20 cellular contexts compared by ENCODE assay signal in the genomic region with DNA sequence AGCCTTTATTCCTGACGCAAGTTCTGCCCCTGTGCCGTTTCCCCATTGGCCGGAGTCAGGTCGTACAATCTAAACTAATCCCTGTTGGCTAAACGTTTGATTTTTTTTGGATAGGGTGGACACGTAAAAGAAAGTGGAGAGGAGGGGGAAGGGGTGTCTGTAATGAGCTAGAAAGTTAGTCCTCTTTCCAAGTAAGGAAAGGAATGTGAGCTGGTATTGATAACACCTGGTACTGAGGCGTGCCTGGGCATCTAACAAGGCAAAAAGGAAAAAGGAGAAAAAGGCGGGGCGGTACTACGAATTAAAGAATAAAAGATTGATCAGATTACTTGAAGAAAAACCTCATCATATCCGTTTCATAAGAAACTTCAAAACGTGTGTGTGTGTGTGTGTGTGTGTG.
DNase-seq lines count a peak whose midpoint lies in the region; ATAC-seq, FAIRE-seq and TF ChIP-seq lines count a peak whose summit lies in the region.
"Had no signal": no experiment of that assay in that cellular context is flagged by ENCODE, and none has a peak within 500 bp of the region (broad histone marks: within the 10 kb centered on the region; RNA-seq: fewer than 3 reads in every experiment).

No MANE protein-coding gene starts in this region.

- POLR2A ChIA-PET in H1 (lab: Charles Lee; ENCODE audit: partially characterized antibody): interaction anchor here (0.7 to 1.2 kb wide), 2 partner anchors 75 to 602 kb away, joined by 3 read pairs; no protein-coding TSS in a partner anchor

- TF ChIP-seq CTCF in RWPE2 (IDR thresholded peaks at IDR 0.05; ENCODE audit: poor library complexity, severe bottlenecking) (no peak), H1 (IDR thresholded peaks at IDR 0.05; ENCODE audit: control extremely low read depth in 1 of 3, insufficient read depth in 1 of 3, low read depth in 1 of 3, low read length in 3 of 3) (no peak), foreskin keratinocyte (conservative IDR thresholded peaks at IDR 0.05) (no peak), neural crest cell (conservative IDR thresholded peaks at IDR 0.05) (no peak)

- H3K4me1 ChIP-seq in RWPE2 (ENCODE audit: insufficient read depth, poor library complexity, severe bottlenecking) (peaks cover 8% of the 10 kb centered on the region), H1 (replicated peaks in 1 of 4; ENCODE audit: control insufficient read depth in 3 of 4, insufficient read depth in 4 of 4, low read length in 3 of 4) (no peaks in the 10 kb centered on the region), foreskin keratinocyte (peaks cover 6% of the 10 kb centered on the region)

- no peak overlapping the region for H2BK120ac ChIP-seq in H1 (replicated peaks; ENCODE audit: low read depth, low read length)

- peak; percentile 57 for ATAC-seq in RWPE2 (ENCODE audit: low read depth)
- peak; percentile 23 for ATAC-seq in foreskin keratinocyte
- no peak for ATAC-seq in HG02623 (IDR thresholded peaks at IDR 0.05; ENCODE audit: unreplicated experiment)

- no peak overlapping the region for H3K14ac ChIP-seq in H1 (ENCODE audit: insufficient read length)

- H3K9ac ChIP-seq in H1 (replicated peaks in 1 of 4; ENCODE audit: extremely low read depth in 1 of 4, low read depth in 3 of 4, low read length in 3 of 4): no peak overlapping the region
- H3K9ac ChIP-seq: GM23248 had no signal

- 79% methylated on average over 12 of the region's 12 CpGs; no CpG with 5 or more reads in 1 of the 2 experiments for WGBS in H1 (ENCODE audit: extremely low coverage in 1 of 2, insufficient coverage in 1 of 2, insufficient read length in 1 of 2, insufficient replicate concordance in 2 of 2, low coverage in 1 of 2, low lambda C conversion rate in 2 of 2, missing lambda C conversion rate in 1 of 2), 2 experiments

- H3K27ac Mint-ChIP-seq in neural crest cell (ENCODE audit: unreplicated experiment): peak overlapping the region; percentile 3
- H3K27ac Mint-ChIP-seq: CD4-positive, alpha-beta memory T cell had no signal

- no peaks in the 10 kb centered on the region for H3K79me2 ChIP-seq in H1 (ENCODE audit: control insufficient read depth in 1 of 2, insufficient read depth in 2 of 2, low read length in 2 of 2)

- H4K20me1 ChIP-seq in H1 (replicated peaks in 1 of 2; ENCODE audit: control insufficient read depth in 1 of 2, insufficient read depth in 2 of 2, low read length in 2 of 2): no peaks in the 10 kb centered on the region

- no peak overlapping the region for H4K5ac ChIP-seq in H1 (ENCODE audit: insufficient read length, low read depth, low read length)

- TF ChIP-seq RAD21 in H1 (IDR thresholded peaks at IDR 0.05 in 1 of 2, conservative IDR thresholded peaks at IDR 0.05 in 1 of 2; ENCODE audit: low read depth in 2 of 2, low read length in 2 of 2): no peak

- no peaks in the 10 kb centered on the region for H3K36me3 ChIP-seq in RWPE2 (ENCODE audit: low read depth)
- no peaks in the 10 kb centered on the region for H3K36me3 ChIP-seq in H1 (ENCODE audit: control insufficient read depth in 2 of 4, insufficient read depth in 4 of 4, low read length in 3 of 4)

- H2AK5ac ChIP-seq in H1 (ENCODE audit: low read depth, low read length): no peak overlapping the region

- H3K27me3 ChIP-seq in RWPE2 (ENCODE audit: insufficient read depth, poor library complexity, severe bottlenecking): no peaks in the 10 kb centered on the region
- no peaks in the 10 kb centered on the region for H3K27me3 ChIP-seq in H1 (replicated peaks in 1 of 4; ENCODE audit: control insufficient read depth in 3 of 4, extremely low read depth in 1 of 4, insufficient read depth in 3 of 4, low read length in 3 of 4)
- no peaks in the 10 kb centered on the region for H3K27me3 ChIP-seq in foreskin keratinocyte

- no peak overlapping the region for H3K4me3 ChIP-seq in RWPE2 (ENCODE audit: severe bottlenecking)
- H3K4me3 ChIP-seq in H1 (ENCODE audit: extremely low read depth in 1 of 4, insufficient read depth in 2 of 4, low read depth in 3 of 4, low read length in 4 of 4): no peak overlapping the region
- H3K4me3 ChIP-seq: GM23248 had no signal

- H2BK12ac ChIP-seq in H1 (ENCODE audit: low read depth, low read length): peak overlapping the region; percentile 7; the same call in 1 of the 2 replicates

- no peak for FAIRE-seq in H1 (lab: Jason Lieb, UNC)
- FAIRE-seq: GM12891, GM18507, GM19239 had no signal

- H3K56ac ChIP-seq in H1 (replicated peaks; ENCODE audit: insufficient read length, low read depth, low read length): no peak overlapping the region

- H3K27me3 Mint-ChIP-seq in neural crest cell (ENCODE audit: low read depth): no peaks in the 10 kb centered on the region
- H3K27me3 Mint-ChIP-seq: CD4-positive, alpha-beta memory T cell had no signal

- H2BK15ac ChIP-seq in H1 (ENCODE audit: low read length): no peak overlapping the region

- no peak overlapping the region for H2BK5ac ChIP-seq in H1 (ENCODE audit: low read depth, low read length)

- H3K79me1 ChIP-seq in H1 (ENCODE audit: low read depth, low read length): no peaks in the 10 kb centered on the region

- DNase-seq in RWPE2 (ENCODE audit: low spot score) (peak; percentile 44), H1 (ENCODE audit: low read depth in 1 of 2, low spot score in 2 of 2) (no peak), foreskin keratinocyte (peak; percentile 66 to 88), neural crest cell (ENCODE audit: low read depth, low spot score) (no peak), NCI-H1930 (lab: John Stamatoyannopoulos, UW) (no peak), epidermal melanocyte (ENCODE audit: insufficient read length, low spot score) (no peak)
- DNase-seq: C1 segment of cervical spinal cord; Calu3; CD4-positive, alpha-beta memory T cell; COR-L47; DMS53; DMS79 treated with DMSO at 0.1 percent for 48 hours; GF-D8; GM23248; H7; HCEC 1CT had no signal

- no peak overlapping the region for H2AFZ ChIP-seq in H1 (ENCODE audit: low read length)
- H2AFZ ChIP-seq: GM23248 had no signal

- TF ChIP-seq EP300 in H1 (IDR thresholded peaks at IDR 0.05; ENCODE audit: borderline replicate concordance in 1 of 2, low read depth in 2 of 2, low read length in 2 of 2): no peak

- H4K8ac ChIP-seq in H1 (ENCODE audit: extremely low read depth, insufficient read depth, low read length): no peak overlapping the region

- no peak for TF ChIP-seq POLR2A in H1 (IDR thresholded peaks at IDR 0.05; ENCODE audit: control extremely low read depth in 1 of 2, low read depth in 2 of 2, low read length in 2 of 2)

- no peak overlapping the region for H3K4me2 ChIP-seq in H1 (ENCODE audit: insufficient read depth in 1 of 2, low read depth in 2 of 2, low read length in 2 of 2)

- H3K18ac ChIP-seq in H1 (ENCODE audit: extremely low read depth, low read length): no peak overlapping the region

- no peaks in the 10 kb centered on the region for H3K23me2 ChIP-seq in H1 (ENCODE audit: low read depth, low read length)

- H3K4me1 Mint-ChIP-seq in neural crest cell: no peaks in the 10 kb centered on the region
- H3K4me1 Mint-ChIP-seq: CD4-positive, alpha-beta memory T cell had no signal

- no peak overlapping the region for H3K4me3 Mint-ChIP-seq in neural crest cell
- H3K4me3 Mint-ChIP-seq: CD4-positive, alpha-beta memory T cell had no signal

- no peak overlapping the region for H3K23ac ChIP-seq in H1 (ENCODE audit: insufficient read length)

- no peak overlapping the region for H4K91ac ChIP-seq in H1 (replicated peaks; ENCODE audit: insufficient read length, low read length)

- no peaks in the 10 kb centered on the region for H3K9me3 ChIP-seq in RWPE2 (ENCODE audit: severe bottlenecking)
- H3K9me3 ChIP-seq in H1 (ENCODE audit: insufficient read depth in 2 of 2, low read depth in 1 of 2, low read length in 1 of 2): no peaks in the 10 kb centered on the region

- no peak overlapping the region for H3K4ac ChIP-seq in H1 (replicated peaks; ENCODE audit: insufficient read length, low read depth, low read length)

- H3K27ac ChIP-seq in RWPE2 (ENCODE audit: poor library complexity, severe bottlenecking) (peak overlapping the region; percentile 31), H1 (ENCODE audit: low read depth, low read length) (no peak overlapping the region), foreskin keratinocyte (no peak overlapping the region)
- H3K27ac ChIP-seq: GM23248 had no signal

- CTCF ChIA-PET in H1 (lab: Charles Lee; ENCODE audit: partially characterized antibody): no interaction called here

- H3K9me3 Mint-ChIP-seq in neural crest cell: no peaks in the 10 kb centered on the region

- H2BK20ac ChIP-seq in H1 (ENCODE audit: low read length): no peak overlapping the region

- H3K36me3 Mint-ChIP-seq in neural crest cell (ENCODE audit: low read depth): no peaks in the 10 kb centered on the region
- H3K36me3 Mint-ChIP-seq: CD4-positive, alpha-beta memory T cell had no signal

TF ChIP-seq in H1, 55 proteins besides CTCF, POLR2A, EP300 and RAD21:
- TF ChIP-seq KDM5A (IDR thresholded peaks at IDR 0.05; ENCODE audit: low read length) (no peak), TCF12 (IDR thresholded peaks at IDR 0.05; ENCODE audit: low read depth, low read length) (no peak), CHD1 (IDR thresholded peaks at IDR 0.05; ENCODE audit: low read depth, low read length) (no peak)
TF ChIP-seq in H1: peak in this region for 0.

Comparison
In these comparisons a context has a peak if more than half of its experiments do, and no peak if none do; other contexts are left out.
1. DNase-seq: peak in RWPE2 (single experiment) and foreskin keratinocyte (2 of 2); none in H1 (0 of 2), neural crest cell (single experiment), NCI-H1930 (0 of 2) and epidermal melanocyte (single experiment).